In the genomic region with DNA sequence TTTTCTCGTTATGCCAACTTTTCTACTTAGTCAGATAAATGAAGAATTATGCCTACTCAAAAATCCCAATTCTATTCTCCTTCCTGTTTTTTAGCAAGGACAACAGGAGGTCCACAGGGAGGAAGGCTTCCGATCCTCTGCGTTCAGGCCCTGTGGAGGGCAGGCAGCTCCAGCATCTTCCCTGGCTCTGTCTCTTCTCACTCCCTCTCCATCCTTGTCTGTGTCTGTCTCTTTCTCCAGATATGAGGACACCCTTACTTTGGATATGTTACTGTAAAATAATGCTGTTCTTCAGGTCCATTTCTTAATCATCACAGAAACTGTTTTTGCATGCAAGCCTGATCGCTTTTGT, we compare ENCODE assay signal across 28 cellular contexts.
A peak's percentile ranks its signal among the peaks of the same experiment; 100 is the strongest.
DNase-seq lines count a peak whose midpoint lies in the region; ATAC-seq and TF ChIP-seq lines count a peak whose summit lies in the region.
"Had no signal": no experiment of that assay in that cellular context is flagged by ENCODE, and none has a peak within 500 bp of the region (broad histone marks: within the 10 kb centered on the region; RNA-seq: fewer than 3 reads in every experiment).

No MANE protein-coding gene starts in this region.

- no peaks in the 10 kb centered on the region for H3K9me3 Mint-ChIP-seq in T-helper 2 cell treated with Interferon-gamma antibody and Interleukin-4, amounts not matched to agents 5 μg/mL and 100 μg/mL, for 36 hours
- peaks cover 8% of the 10 kb centered on the region for H3K9me3 Mint-ChIP-seq in neural progenitor cell

- H3K9me3 ChIP-seq in neural progenitor cell (ENCODE audit: low read depth) (no peaks in the 10 kb centered on the region), PC-9 (ENCODE audit: insufficient read depth, low read depth) (no peaks in the 10 kb centered on the region)
- H3K9me3 ChIP-seq: Caco-2 had no signal

- no peak for DNase-seq in T-helper 2 cell treated with Interferon-gamma antibody and Interleukin-4, amounts not matched to agents 5 μg/mL and 100 μg/mL, for 36 hours (ENCODE audit: low spot score)
- no peak for DNase-seq in T-helper 2 cell
- peak; percentile 7 for DNase-seq in cerebellum (ENCODE audit: low spot score)
- DNase-seq in neural progenitor cell (ENCODE audit: low spot score): no peak
- no peak for DNase-seq in GM19238 (ENCODE audit: insufficient read length, low spot score)
- no peak for DNase-seq in PC-9
- DNase-seq: ACHN; Caco-2; CD4-positive, alpha-beta memory T cell; DMS 273 treated with DMSO at 0.1 percent for 48 hours; DMS79 treated with DMSO at 0.1 percent for 48 hours; GM23248; H9; HFFc6; KBM-7; NCI-H1105; NCI-H146; NCI-H2029; NCI-H226; NCI-H510A treated with DMSO at 0.1 percent for 48 hours; NCI-H748 treated with DMSO at 0.1 percent for 48 hours had no signal

- ATAC-seq in GM18873 (IDR thresholded peaks at IDR 0.05; ENCODE audit: low FRiP score, unreplicated experiment): no peak
- ATAC-seq: HepG2 had no signal

- H4K20me1 ChIP-seq in neural progenitor cell (ENCODE audit: low read depth) (no peaks in the 10 kb centered on the region), PC-9 (ENCODE audit: insufficient read depth) (no peaks in the 10 kb centered on the region)

- H3K79me2 ChIP-seq in neural progenitor cell (ENCODE audit: low read depth): no peaks in the 10 kb centered on the region
- H3K79me2 ChIP-seq in PC-9 (ENCODE audit: low read depth): no peaks in the 10 kb centered on the region

- H3K4me1 ChIP-seq in neural progenitor cell (peaks cover 7% of the 10 kb centered on the region), PC-9 (replicated peaks; ENCODE audit: insufficient read depth) (no peaks in the 10 kb centered on the region)
- H3K4me1 ChIP-seq: Caco-2 had no signal

- H3K27ac ChIP-seq in neural progenitor cell (no peak overlapping the region), temporal lobe (ENCODE audit: low read depth, low read length) (peak overlapping the region; percentile 99), PC-9 (no peak overlapping the region)
- H3K27ac ChIP-seq: 22Rv1; BLaER1 treated with 17β-estradiol and CSF1 and Interleukin-3, amounts not matched to agents 10 nM and 100 nM; GM23248; HL-60; RWPE1 had no signal

- H3K27me3 ChIP-seq in neural progenitor cell: no peaks in the 10 kb centered on the region
- peaks cover 16% of the 10 kb centered on the region for H3K27me3 ChIP-seq in PC-9 (ENCODE audit: insufficient read depth, low read depth)
- H3K27me3 ChIP-seq: BLaER1 treated with 17β-estradiol and CSF1 and Interleukin-3, amounts not matched to agents 10 nM and 100 nM had no signal

- H3K9ac ChIP-seq in neural progenitor cell: no peak overlapping the region
- H3K9ac ChIP-seq: BLaER1 treated with 17β-estradiol and CSF1 and Interleukin-3, amounts not matched to agents 10 nM and 100 nM; GM23248 had no signal

- peaks cover 14% of the 10 kb centered on the region for H3K36me3 Mint-ChIP-seq in T-helper 2 cell treated with Interferon-gamma antibody and Interleukin-4, amounts not matched to agents 5 μg/mL and 100 μg/mL, for 36 hours (ENCODE audit: low read depth)
- peaks cover 5% of the 10 kb centered on the region for H3K36me3 Mint-ChIP-seq in neural progenitor cell

- intact Hi-C loops in PC-9 (cut with micrococcal nuclease; ENCODE audit: unreplicated experiment): loop anchor here (5.0 kb wide), 1 partner anchor 215 kb away; no protein-coding TSS in a partner anchor

- no TSS peak for BruUV-seq in PC-9 (replicated peaks; lab: Mats Ljungman, UMichigan)

- H3K36me3 ChIP-seq in neural progenitor cell (no peaks in the 10 kb centered on the region), PC-9 (ENCODE audit: low read depth) (no peaks in the 10 kb centered on the region)

- H2AFZ ChIP-seq in neural progenitor cell (replicated peaks) (no peak overlapping the region), PC-9 (no peak overlapping the region)
- H2AFZ ChIP-seq: GM23248 had no signal

- CTCF ChIA-PET in PC-9 (lab: Charles Lee): no interaction called here

- H3K27me3 Mint-ChIP-seq in T-helper 2 cell treated with Interferon-gamma antibody and Interleukin-4, amounts not matched to agents 5 μg/mL and 100 μg/mL, for 36 hours (ENCODE audit: low read depth): no peaks in the 10 kb centered on the region
- H3K27me3 Mint-ChIP-seq in neural progenitor cell (ENCODE audit: insufficient read depth, low read depth): peaks cover 8% of the 10 kb centered on the region
- H3K27me3 Mint-ChIP-seq: CD4-positive, alpha-beta memory T cell had no signal

- POLR2A ChIA-PET in PC-9 (lab: Charles Lee; ENCODE audit: unreplicated experiment): no interaction called here

- H3F3A ChIP-seq in neural progenitor cell (ENCODE audit: low read depth): no peaks in the 10 kb centered on the region
- no peaks in the 10 kb centered on the region for H3F3A ChIP-seq in PC-9 (ENCODE audit: insufficient read depth, low read depth)

- TF ChIP-seq CTCF in neural progenitor cell (IDR thresholded peaks at IDR 0.05) (no peak), PC-9 (conservative IDR thresholded peaks at IDR 0.05) (no peak)

- peak overlapping the region; percentile 49 for H3K27ac Mint-ChIP-seq in T-helper 2 cell treated with Interferon-gamma antibody and Interleukin-4, amounts not matched to agents 5 μg/mL and 100 μg/mL, for 36 hours
- H3K27ac Mint-ChIP-seq in neural progenitor cell: peak overlapping the region; percentile 17
- H3K27ac Mint-ChIP-seq: HFFc6 had no signal

- no peaks in the 10 kb centered on the region for H3K9me2 ChIP-seq in PC-9 (ENCODE audit: insufficient read depth)

- H3K4me1 Mint-ChIP-seq in T-helper 2 cell treated with Interferon-gamma antibody and Interleukin-4, amounts not matched to agents 5 μg/mL and 100 μg/mL, for 36 hours (ENCODE audit: low read depth): peaks cover 33% of the 10 kb centered on the region
- peaks cover 18% of the 10 kb centered on the region for H3K4me1 Mint-ChIP-seq in neural progenitor cell

- H3K4me2 ChIP-seq in neural progenitor cell: no peak overlapping the region
- H3K4me2 ChIP-seq in PC-9: no peak overlapping the region
- H3K4me2 ChIP-seq: BLaER1 treated with 17β-estradiol and CSF1 and Interleukin-3, amounts not matched to agents 10 nM and 100 nM had no signal

- H3K4me3 Mint-ChIP-seq in T-helper 2 cell treated with Interferon-gamma antibody and Interleukin-4, amounts not matched to agents 5 μg/mL and 100 μg/mL, for 36 hours: no peak overlapping the region
- H3K4me3 Mint-ChIP-seq in neural progenitor cell: no peak overlapping the region
- H3K4me3 Mint-ChIP-seq: CD4-positive, alpha-beta memory T cell; H9; HFFc6 had no signal

- H3K4me3 ChIP-seq in neural progenitor cell: no peak overlapping the region
- H3K4me3 ChIP-seq in PC-9: no peak overlapping the region
- H3K4me3 ChIP-seq: BLaER1 treated with 17β-estradiol and CSF1 and Interleukin-3, amounts not matched to agents 10 nM and 100 nM; GM23248 had no signal
